ENCODE assay signal across 11 cellular contexts in the genomic region with DNA sequence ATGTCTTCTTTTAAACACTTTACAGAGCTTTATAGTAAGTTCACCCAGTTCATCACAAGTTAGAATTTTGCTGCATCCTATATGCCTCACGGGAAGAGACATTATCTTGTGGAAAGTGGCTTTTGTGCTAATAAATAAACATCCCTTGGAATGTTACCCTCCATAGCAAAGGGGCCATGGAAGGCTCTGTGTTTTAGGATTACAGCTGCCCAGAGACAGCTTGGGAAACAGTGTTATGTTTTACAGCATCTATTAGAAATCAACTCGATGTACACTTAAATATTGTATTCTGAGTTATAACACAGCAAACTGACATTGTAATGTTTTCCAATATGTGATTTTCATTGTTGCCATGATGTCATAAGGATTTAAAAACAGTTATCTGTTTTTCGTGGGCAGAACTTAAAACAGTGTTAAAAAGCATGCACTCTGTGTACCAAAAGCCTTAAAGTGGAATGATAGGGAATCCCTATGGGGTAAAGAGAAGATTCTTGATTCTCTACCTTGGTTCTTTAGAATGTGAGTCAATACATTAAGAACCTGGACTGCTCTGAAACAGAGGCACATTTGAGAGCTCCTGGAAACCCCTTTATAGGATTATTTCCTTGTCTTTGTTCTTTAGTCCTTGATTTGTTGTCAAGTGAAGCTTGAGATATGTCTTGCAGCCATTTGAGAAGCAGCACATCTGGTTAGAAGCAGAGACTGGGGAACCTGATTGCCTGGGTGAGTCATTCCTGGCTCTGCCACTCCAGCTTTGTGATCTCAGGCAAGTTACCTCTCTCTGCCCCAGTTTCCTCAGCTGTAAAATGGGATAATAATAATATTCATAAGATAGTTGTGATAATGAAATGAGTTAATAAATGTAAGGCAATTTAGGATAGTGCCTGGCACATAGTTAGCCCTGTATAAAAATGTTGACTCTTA. TPM values are rescaled to one million over a fixed set of nuclear protein-coding genes. Genes with fewer than 3 reads are reported as not detected.
DNase-seq lines count a peak whose midpoint lies in the region; ATAC-seq and TF ChIP-seq lines count a peak whose summit lies in the region.
"Had no signal": no experiment of that assay in that cellular context is flagged by ENCODE, and none has a peak within 500 bp of the region (broad histone marks: within the 10 kb centered on the region; RNA-seq: fewer than 3 reads in every experiment).

No MANE protein-coding gene starts in this region.

- H3K27me3 ChIP-seq in osteoblast (ENCODE audit: insufficient read depth, low read length) (no peaks in the 10 kb centered on the region), prostate gland (replicated peaks; ENCODE audit: insufficient read depth) (peaks cover 3% of the 10 kb centered on the region), dorsolateral prefrontal cortex (no peaks in the 10 kb centered on the region)

- no peak overlapping the region for H3K4me3 Mint-ChIP-seq in T-helper 17 cell
- H3K4me3 Mint-ChIP-seq: central memory CD8-positive, alpha-beta T cell had no signal

- peaks cover 40% of the 10 kb centered on the region for H3K4me1 ChIP-seq in osteoblast (ENCODE audit: insufficient read depth, low read length)
- no peaks in the 10 kb centered on the region for H3K4me1 ChIP-seq in prostate gland (replicated peaks)

- no peaks in the 10 kb centered on the region for H3K27me3 Mint-ChIP-seq in T-helper 17 cell
- H3K27me3 Mint-ChIP-seq: central memory CD8-positive, alpha-beta T cell had no signal

- intact Hi-C loops in prostate gland (cut with DNase I): loop anchor here (10.0 kb wide), 1 partner anchor 549 kb away; no protein-coding TSS in a partner anchor
- intact Hi-C loops in dorsolateral prefrontal cortex (cut with DNase I): no loop called here

- H3K4me2 ChIP-seq in osteoblast (ENCODE audit: insufficient read depth, low read length): peak overlapping the region; percentile 44

- H3K79me2 ChIP-seq in osteoblast (ENCODE audit: insufficient read depth, low read length): peaks cover 73% of the 10 kb centered on the region

- peaks cover 7% of the 10 kb centered on the region for H4K20me1 ChIP-seq in osteoblast (ENCODE audit: insufficient read depth, low read length)

- no peak overlapping the region for H3K27ac Mint-ChIP-seq in T-helper 17 cell

- TF ChIP-seq CTCF in cardiac fibroblast (IDR thresholded peaks at IDR 0.05; ENCODE audit: low read depth, low read length) (no peak), osteoblast (IDR thresholded peaks at IDR 0.05; ENCODE audit: extremely low read depth, low read depth, low read length) (no peak), prostate gland (IDR thresholded peaks at IDR 0.05) (no peak), dorsolateral prefrontal cortex (IDR thresholded peaks at IDR 0.05 in 54 of 56, conservative IDR thresholded peaks at IDR 0.05 in 2 of 56; ENCODE audit: low read depth in 1 of 56, partially characterized antibody in 56 of 56) (no peak)

- peak; percentile 51 to 57 for DNase-seq in cardiac fibroblast (ENCODE audit: low read depth in 2 of 2)
- DNase-seq in osteoblast (ENCODE audit: insufficient read length, low spot score, missing footprints): no peak
- DNase-seq in prostate gland (ENCODE audit: low spot score): no peak
- no peak for DNase-seq in activated CD8-positive, alpha-beta memory T cell treated with anti-CD3 and anti-CD28 coated beads, Interleukin-2, amount 50 U/mL, for 48 hours
- DNase-seq in dorsolateral prefrontal cortex: no peak
- DNase-seq in T-helper 17 cell: no peak
- DNase-seq: GDM1, left colon had no signal

- no peak for TF ChIP-seq POLR2A in prostate gland (IDR thresholded peaks at IDR 0.05)

- H2AFZ ChIP-seq in osteoblast (ENCODE audit: low read length): no peak overlapping the region

- 54% methylated on average over 3 of the region's 3 CpGs for WGBS in prostate gland

- H3K36me3 Mint-ChIP-seq in T-helper 17 cell (ENCODE audit: low read depth): no peaks in the 10 kb centered on the region

- no peak overlapping the region for H3K4me3 ChIP-seq in cardiac fibroblast (replicated peaks in 1 of 2; ENCODE audit: low read depth in 2 of 2, low read length in 2 of 2)
- no peak overlapping the region for H3K4me3 ChIP-seq in osteoblast (ENCODE audit: insufficient read depth, low read length)
- no peak overlapping the region for H3K4me3 ChIP-seq in prostate gland
- no peak overlapping the region for H3K4me3 ChIP-seq in dorsolateral prefrontal cortex

- peaks cover 17% of the 10 kb centered on the region for H3K4me1 Mint-ChIP-seq in T-helper 17 cell

- peak; percentile 40 for ATAC-seq in GM18517 (IDR thresholded peaks at IDR 0.05; ENCODE audit: unreplicated experiment)
- ATAC-seq in HG03039 (IDR thresholded peaks at IDR 0.05; ENCODE audit: unreplicated experiment): peak; percentile 47
- ATAC-seq in T-helper 17 cell: no peak
- ATAC-seq: left colon had no signal

- H3K36me3 ChIP-seq in osteoblast (ENCODE audit: insufficient read depth, low read length) (no peaks in the 10 kb centered on the region), prostate gland (no peaks in the 10 kb centered on the region)

- H3K9me3 ChIP-seq in osteoblast (ENCODE audit: low read depth, low read length) (no peaks in the 10 kb centered on the region), prostate gland (no peaks in the 10 kb centered on the region), T-helper 17 cell (ENCODE audit: control insufficient read depth, low read length, poor library complexity, severe bottlenecking) (no peaks in the 10 kb centered on the region)

- H3K27ac ChIP-seq in osteoblast (ENCODE audit: low read depth, low read length): peak overlapping the region; percentile 79
- H3K27ac ChIP-seq in prostate gland: no peak overlapping the region
- no peak overlapping the region for H3K27ac ChIP-seq in dorsolateral prefrontal cortex

RNA-seq across cellular contexts. Expression of gene ARHGAP10, which starts 41.6 kb away (rescaled TPM):
- total RNA-seq in osteoblast (31.5 and 32.7 TPM in 2 replicates), prostate gland (10 to 100 TPM; 30.3 to 69.6 TPM), dorsolateral prefrontal cortex (10 to 100 TPM in 108 of 120 experiments, 1 to 10 TPM in 12; 6.8 to 26.3 (median 12.9) TPM), T-helper 17 cell (10 to 100 TPM; 14.6 to 23.3 TPM)

Comparison
In these comparisons a context has a peak if more than half of its experiments do, and no peak if none do; other contexts are left out.
1. DNase-seq: peak in cardiac fibroblast (2 of 2); none in osteoblast (single experiment), prostate gland (single experiment), activated CD8-positive, alpha-beta memory T cell treated with anti-CD3 and anti-CD28 coated beads, Interleukin-2, amount 50 U/mL, for 48 hours (single experiment), dorsolateral prefrontal cortex (0 of 10) and T-helper 17 cell (0 of 3).